In the genomic region with DNA sequence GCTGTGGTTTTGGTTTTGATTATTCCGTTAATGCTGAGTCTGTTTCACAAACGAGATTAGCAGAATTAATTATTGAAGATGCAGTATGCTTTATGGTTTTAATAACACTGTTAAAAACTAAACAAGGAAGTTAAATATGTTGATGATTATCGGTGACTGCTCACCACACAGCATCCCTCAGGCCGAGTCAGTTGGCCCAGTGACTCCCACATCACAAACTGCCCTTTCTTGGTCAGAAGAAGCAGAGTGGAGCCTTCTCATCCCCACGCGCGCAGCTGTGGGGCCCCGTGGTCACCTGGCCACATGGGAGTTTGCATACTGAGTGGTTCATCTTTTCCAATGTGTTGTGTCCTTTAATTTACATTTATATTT, we compare ENCODE assay signal across 21 cellular contexts.
DNase-seq lines count a peak whose midpoint lies in the region; ATAC-seq and TF ChIP-seq lines count a peak whose summit lies in the region.
"Had no signal": no experiment of that assay in that cellular context is flagged by ENCODE, and none has a peak within 500 bp of the region (broad histone marks: within the 10 kb centered on the region; RNA-seq: fewer than 3 reads in every experiment).

No MANE protein-coding gene starts in this region.

- no peak overlapping the region for H4K8ac ChIP-seq in neuronal stem cell (ENCODE audit: low read depth, low read length)

- DNase-seq in left ventricle myocardium inferior (no peak), left ventricle myocardium superior (no peak), lower lobe of right lung (no peak), neuronal stem cell (ENCODE audit: low spot score) (no peak), DMS79 treated with DMSO at 0.1 percent for 48 hours (lab: John Stamatoyannopoulos, UW) (no peak)
- no peak for DNase-seq in activated CD4-positive, alpha-beta memory T cell treated with anti-CD3 and anti-CD28 coated beads for 36 hours
- DNase-seq: activated CD4-positive, alpha-beta T cell treated with anti-CD3 and anti-CD28 coated beads for 4 hours; CD4-positive, alpha-beta T cell; DMS53; effector CD4-positive, alpha-beta T cell; KBM-7; NCI-H1092 treated with DMSO at 0.1 percent for 48 hours; NCI-H2081 treated with DMSO at 0.1 percent for 48 hours; NCI-H526 treated with DMSO at 0.1 percent for 48 hours had no signal

- H3K4me3 ChIP-seq in left ventricle myocardium inferior = no peak overlapping the region
- no peak overlapping the region for H3K4me3 ChIP-seq in lower lobe of right lung
- no peak overlapping the region for H3K4me3 ChIP-seq in neuronal stem cell (ENCODE audit: low read length in 2 of 2)
- H3K4me3 ChIP-seq: A549, neural progenitor cell, tibial artery had no signal

- H3K14ac ChIP-seq in neuronal stem cell (ENCODE audit: low read length) = no peak overlapping the region

- no peaks in the 10 kb centered on the region for H3K79me1 ChIP-seq in neuronal stem cell (ENCODE audit: low read depth, low read length)

- no peak overlapping the region for H4K91ac ChIP-seq in neuronal stem cell (ENCODE audit: low read depth, low read length, poor library complexity)

- no peak overlapping the region for H3K4ac ChIP-seq in neuronal stem cell (ENCODE audit: low read length)

- H2BK15ac ChIP-seq in neuronal stem cell (ENCODE audit: low read length) = no peak overlapping the region

- ATAC-seq in left ventricle myocardium superior = no peak
- ATAC-seq in lower lobe of right lung = no peak
- ATAC-seq in HG02571 (IDR thresholded peaks at IDR 0.05; ENCODE audit: unreplicated experiment) = no peak
- ATAC-seq: A549 had no signal

- no peak overlapping the region for H3K23ac ChIP-seq in neuronal stem cell (ENCODE audit: low read depth, low read length, poor library complexity)

- H3K18ac ChIP-seq in neuronal stem cell (ENCODE audit: low read length) = no peak overlapping the region

- H3K27ac Mint-ChIP-seq in activated CD4-positive, alpha-beta memory T cell treated with anti-CD3 and anti-CD28 coated beads for 36 hours = no peak overlapping the region
- H3K27ac Mint-ChIP-seq: CD4-positive, alpha-beta T cell; neural progenitor cell; T-helper 2 cell treated with Interferon-gamma antibody and Interleukin-4, amounts not matched to agents 5 μg/mL and 100 μg/mL, for 36 hours had no signal

- H3K36me3 ChIP-seq in left ventricle myocardium inferior (no peaks in the 10 kb centered on the region), lower lobe of right lung (peaks cover 16% of the 10 kb centered on the region), neuronal stem cell (replicated peaks in 1 of 2; ENCODE audit: control insufficient read depth in 2 of 2, insufficient read depth in 2 of 2, low read length in 2 of 2) (peaks cover 0 to 2% of the 10 kb centered on the region in 2 donors)
- H3K36me3 ChIP-seq: neural progenitor cell had no signal

- CTCF ChIA-PET in activated CD4-positive, alpha-beta memory T cell treated with anti-CD3 and anti-CD28 coated beads for 36 hours (lab: Charles Lee) = no interaction called here

- H2AK5ac ChIP-seq in neuronal stem cell (ENCODE audit: low read depth, low read length) = no peak overlapping the region

- no CpG with 5 or more reads among the region's 8 CpGs for WGBS in neuronal stem cell (ENCODE audit: extremely low coverage in 2 of 2, insufficient read length in 2 of 2, insufficient replicate concordance in 1 of 2), 2 donors

- intact Hi-C loops in left ventricle myocardium inferior (cut with micrococcal nuclease) (no loop called here), left ventricle myocardium superior (cut with micrococcal nuclease) (no loop called here), lower lobe of right lung (cut with DNase I) (no loop called here)
- intact Hi-C loops in activated CD4-positive, alpha-beta memory T cell treated with anti-CD3 and anti-CD28 coated beads for 36 hours (cut with micrococcal nuclease) = no loop called here

- no peak overlapping the region for H3K9ac ChIP-seq in neuronal stem cell (ENCODE audit: low read depth, low read length, poor library complexity)
- H3K9ac ChIP-seq: neural progenitor cell had no signal

- H3K27me3 Mint-ChIP-seq in activated CD4-positive, alpha-beta memory T cell treated with anti-CD3 and anti-CD28 coated beads for 36 hours = peaks cover 5% of the 10 kb centered on the region

- no peak overlapping the region for H3K4me3 Mint-ChIP-seq in activated CD4-positive, alpha-beta memory T cell treated with anti-CD3 and anti-CD28 coated beads for 36 hours
- H3K4me3 Mint-ChIP-seq: CD4-positive, alpha-beta T cell; central memory CD8-positive, alpha-beta T cell; neural progenitor cell; T-helper 2 cell treated with Interferon-gamma antibody and Interleukin-4, amounts not matched to agents 5 μg/mL and 100 μg/mL, for 36 hours had no signal

- no peaks in the 10 kb centered on the region for H3K36me3 Mint-ChIP-seq in activated CD4-positive, alpha-beta memory T cell treated with anti-CD3 and anti-CD28 coated beads for 36 hours
- H3K36me3 Mint-ChIP-seq: neural progenitor cell had no signal

- H3K27me3 ChIP-seq in left ventricle myocardium inferior (ENCODE audit: low read depth) (no peaks in the 10 kb centered on the region), lower lobe of right lung (ENCODE audit: low read depth) (peaks cover 5% of the 10 kb centered on the region), neuronal stem cell (ENCODE audit: control insufficient read depth in 3 of 3, insufficient read depth in 3 of 3, low read depth in 1 of 3, low read length in 3 of 3) (peaks cover 0 to 16% (median 0%) of the 10 kb centered on the region in 3 experiments)
- H3K27me3 ChIP-seq: neural progenitor cell, tibial artery had no signal

- no peaks in the 10 kb centered on the region for H3K9me3 Mint-ChIP-seq in activated CD4-positive, alpha-beta memory T cell treated with anti-CD3 and anti-CD28 coated beads for 36 hours
- H3K9me3 Mint-ChIP-seq: CD4-positive, alpha-beta T cell; central memory CD8-positive, alpha-beta T cell; neural progenitor cell; T-helper 2 cell treated with Interferon-gamma antibody and Interleukin-4, amounts not matched to agents 5 μg/mL and 100 μg/mL, for 36 hours had no signal

- no peak for TF ChIP-seq CTCF in left ventricle myocardium inferior (IDR thresholded peaks at IDR 0.05; ENCODE audit: borderline replicate concordance)
- TF ChIP-seq CTCF in VCaP (conservative IDR thresholded peaks at IDR 0.05) = no peak
- no peak for TF ChIP-seq CTCF in lower lobe of right lung (IDR thresholded peaks at IDR 0.05)

- H3K4me1 ChIP-seq in left ventricle myocardium inferior (peaks cover 43% of the 10 kb centered on the region), lower lobe of right lung (peaks cover 4% of the 10 kb centered on the region), neuronal stem cell (ENCODE audit: control insufficient read depth in 2 of 2, insufficient read depth in 1 of 2, low read depth in 1 of 2, low read length in 2 of 2) (no peaks in the 10 kb centered on the region)
- H3K4me1 ChIP-seq: A549, neural progenitor cell had no signal

- H3K27ac ChIP-seq in left ventricle myocardium inferior (replicated peaks) = peak overlapping the region; percentile 50
- H3K27ac ChIP-seq in VCaP = peak overlapping the region; percentile 80
- H3K27ac ChIP-seq in lower lobe of right lung = peak overlapping the region; percentile 18
- H3K27ac ChIP-seq in neuronal stem cell (replicated peaks; ENCODE audit: low read length) = no peak overlapping the region
- H3K27ac ChIP-seq: A549, neural progenitor cell had no signal

- H2BK12ac ChIP-seq in neuronal stem cell (ENCODE audit: low read length) = no peak overlapping the region

- H2AFZ ChIP-seq in neuronal stem cell (ENCODE audit: low read length) = no peak overlapping the region
- H2AFZ ChIP-seq: neural progenitor cell had no signal

- POLR2A ChIA-PET in activated CD4-positive, alpha-beta memory T cell treated with anti-CD3 and anti-CD28 coated beads for 36 hours (lab: Charles Lee) = no interaction called here

- H2BK120ac ChIP-seq in neuronal stem cell (ENCODE audit: low read depth, low read length) = no peak overlapping the region

- no peak overlapping the region for H2BK5ac ChIP-seq in neuronal stem cell (ENCODE audit: low read length)

- no peak overlapping the region for H3K4me2 ChIP-seq in neuronal stem cell (ENCODE audit: insufficient read depth, low read length, poor library complexity, severe bottlenecking)
- H3K4me2 ChIP-seq: A549, neural progenitor cell had no signal

- H3K9me3 ChIP-seq in left ventricle myocardium inferior (replicated peaks) (no peaks in the 10 kb centered on the region), lower lobe of right lung (no peaks in the 10 kb centered on the region), neuronal stem cell (replicated peaks in 1 of 2; ENCODE audit: control insufficient read depth in 2 of 2, insufficient read depth in 1 of 2, low read depth in 1 of 2, low read length in 2 of 2) (no peaks in the 10 kb centered on the region)
- H3K9me3 ChIP-seq: A549, tibial artery had no signal

- no peaks in the 10 kb centered on the region for H3K4me1 Mint-ChIP-seq in activated CD4-positive, alpha-beta memory T cell treated with anti-CD3 and anti-CD28 coated beads for 36 hours (ENCODE audit: low read depth)
- H3K4me1 Mint-ChIP-seq: central memory CD8-positive, alpha-beta T cell had no signal
